In genomic region chr1:81264976-81265375, GRCh38 we compare ENCODE assay signal across 18 cellular contexts.
"Had no signal": no experiment of that assay in that cellular context is flagged by ENCODE, and none has a peak within 500 bp of the region (broad histone marks: within the 10 kb centered on the region; RNA-seq: fewer than 3 reads in every experiment).

No MANE protein-coding gene starts in this region.

- H3K4me3 ChIP-seq: dorsolateral prefrontal cortex, hepatocyte, ovary, right atrium auricular region, sigmoid colon, skin epidermis had no signal

- H3K4me3 Mint-ChIP-seq: naive B cell, nephron progenitor cell had no signal

- H3K27ac ChIP-seq: dorsolateral prefrontal cortex, hepatocyte, ovary, right atrium auricular region, sigmoid colon, skin epidermis had no signal

- H3K9me3 ChIP-seq: ovary, right atrium auricular region, sigmoid colon had no signal

- H3K4me1 ChIP-seq: right atrium auricular region, sigmoid colon had no signal

- H3K27me3 ChIP-seq: hepatocyte, ovary, right atrium auricular region, sigmoid colon had no signal

- H3K27me3 Mint-ChIP-seq: naive B cell had no signal

- H3K4me1 Mint-ChIP-seq: naive B cell, nephron progenitor cell had no signal

- H3K27ac Mint-ChIP-seq: naive B cell, nephron progenitor cell had no signal

- H3K4me2 ChIP-seq: hepatocyte had no signal

- H3K36me3 Mint-ChIP-seq: naive B cell had no signal

- H3K9me3 Mint-ChIP-seq: nephron progenitor cell had no signal

- FAIRE-seq: islet of Langerhans had no signal

- DNase-seq: cortex of kidney; dorsolateral prefrontal cortex; effector CD8-positive, alpha-beta T cell; foreskin melanocyte; head of caudate nucleus; kidney glomerular epithelial cell; mesendoderm; naive B cell; nephron progenitor cell; nucleus accumbens; ovary; sigmoid colon; stimulated activated CD4-positive, alpha-beta T cell treated with anti-CD3 and anti-CD28 coated beads, Interleukin-12 subunit alpha, Interleukin-12 subunit beta, amount 100 ng/mL, for 4 hours; stimulated activated naive CD4-positive, alpha-beta T cell treated with Interleukin-2 at 50 U/mL for 16 hours had no signal

- H3K79me2 ChIP-seq: hepatocyte had no signal

- H2AFZ ChIP-seq: hepatocyte had no signal

- H3K36me3 ChIP-seq: ovary, right atrium auricular region, sigmoid colon had no signal
